ENCODE assay signal across 8 cellular contexts in the genomic region with DNA sequence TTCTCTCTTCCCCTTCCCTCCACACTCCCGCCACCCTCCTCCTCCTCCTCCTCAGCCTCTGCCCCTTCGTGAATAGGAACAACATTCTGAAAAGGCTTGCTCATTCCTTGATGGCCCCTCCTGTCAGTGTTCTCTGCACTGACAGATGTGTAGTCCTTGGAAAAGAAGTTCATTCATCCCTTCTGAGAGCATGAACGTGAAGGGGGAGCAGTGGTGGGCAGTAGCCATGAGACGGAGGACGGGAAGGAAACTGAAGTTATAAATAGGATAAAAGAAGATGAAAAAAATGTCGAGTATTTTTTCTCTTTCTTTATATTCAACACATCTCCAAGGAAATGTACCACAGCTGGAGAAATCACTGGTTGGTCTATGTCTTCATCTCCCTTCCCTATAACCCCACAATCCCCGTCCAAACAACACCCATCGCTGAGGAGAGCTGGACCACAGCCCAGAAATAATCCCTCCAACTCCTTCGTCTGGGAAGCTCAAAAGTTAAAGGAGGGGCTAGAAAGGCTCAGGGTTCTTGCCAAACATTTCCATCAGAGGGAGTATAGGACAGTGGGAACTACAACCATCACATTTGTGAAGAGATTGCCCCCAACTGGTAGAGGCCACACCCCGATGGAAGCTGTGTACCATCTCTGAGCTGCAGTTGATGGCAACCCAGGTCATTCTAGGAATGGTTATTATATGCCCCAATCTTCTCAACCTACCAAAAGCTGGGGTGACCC.
A peak's percentile ranks its signal among the peaks of the same experiment; 100 is the strongest.
DNase-seq lines count a peak whose midpoint lies in the region; FAIRE-seq and TF ChIP-seq lines count a peak whose summit lies in the region.
"Had no signal": no experiment of that assay in that cellular context is flagged by ENCODE, and none has a peak within 500 bp of the region (broad histone marks: within the 10 kb centered on the region; RNA-seq: fewer than 3 reads in every experiment).

No MANE protein-coding gene starts in this region.

- DNase-seq in GM12864 (ENCODE audit: low read depth): no peak
- peak; percentile 71 for DNase-seq in NCI-H69 (lab: John Stamatoyannopoulos, UW)
- peak; percentile 49 for DNase-seq in epidermal melanocyte (ENCODE audit: insufficient read length, low spot score)
- peak; percentile 63 for DNase-seq in putamen (ENCODE audit: low spot score)
- no peak for DNase-seq in D721Med (ENCODE audit: insufficient read length, low spot score)
- DNase-seq in AG20443 (ENCODE audit: low spot score): no peak
- no peak for DNase-seq in activated CD8-positive, alpha-beta memory T cell treated with anti-CD3 and anti-CD28 coated beads, Interleukin-2, amount 50 U/mL, for 48 hours

- no peak for FAIRE-seq in D721Med (lab: Jason Lieb, UNC)
- FAIRE-seq: keratinocyte had no signal

- peak; percentile 42 for TF ChIP-seq CTCF in GM12864 (IDR thresholded peaks at IDR 0.05; ENCODE audit: low read depth, low read length, missing control alignments)
- no peak for TF ChIP-seq CTCF in D721Med (IDR thresholded peaks at IDR 0.05; ENCODE audit: insufficient read depth, missing control alignments)

- H3K4me3 ChIP-seq in GM12864 (ENCODE audit: low read depth, low read length): peak overlapping the region; percentile 48

Comparison
In these comparisons a context has a peak if more than half of its experiments do, and no peak if none do; other contexts are left out.
1. DNase-seq: peak in NCI-H69 (single experiment), epidermal melanocyte (single experiment) and putamen (single experiment); none in GM12864 (single experiment), D721Med (single experiment), AG20443 (single experiment) and activated CD8-positive, alpha-beta memory T cell treated with anti-CD3 and anti-CD28 coated beads, Interleukin-2, amount 50 U/mL, for 48 hours (single experiment).